18 cellular contexts compared by ENCODE assay signal in genomic region chr7:91039033-91039432, GRCh38.
DNase-seq lines count a peak whose midpoint lies in the region; ATAC-seq lines count a peak whose summit lies in the region.
"Had no signal": no experiment of that assay in that cellular context is flagged by ENCODE, and none has a peak within 500 bp of the region (broad histone marks: within the 10 kb centered on the region; RNA-seq: fewer than 3 reads in every experiment).

No MANE protein-coding gene starts in this region.

- no peaks in the 10 kb centered on the region for H3K27me3 Mint-ChIP-seq in natural killer cell treated with Interleukin-12 subunit alpha and Interleukin-12 subunit beta and Interleukin-15 and Interleukin-18, amount 100 ng/mL, for 72 hours

- ATAC-seq in GM18858 (IDR thresholded peaks at IDR 0.05; ENCODE audit: unreplicated experiment) = peak; percentile 77
- ATAC-seq in GM21367 (IDR thresholded peaks at IDR 0.05; ENCODE audit: unreplicated experiment) = peak; percentile 88
- ATAC-seq in HG02870 (IDR thresholded peaks at IDR 0.05; ENCODE audit: unreplicated experiment) = peak; percentile 55
- peak; percentile 58 for ATAC-seq in HG03571 (IDR thresholded peaks at IDR 0.05; ENCODE audit: unreplicated experiment)
- no peak for ATAC-seq in natural killer cell treated with Interleukin-12 subunit alpha and Interleukin-12 subunit beta and Interleukin-15 and Interleukin-18, amount 100 ng/mL, for 72 hours
- no peak for ATAC-seq in GM18907 (IDR thresholded peaks at IDR 0.05; ENCODE audit: unreplicated experiment)
- ATAC-seq: natural killer cell, PC-3 had no signal

- no peaks in the 10 kb centered on the region for H3K36me3 Mint-ChIP-seq in natural killer cell treated with Interleukin-12 subunit alpha and Interleukin-12 subunit beta and Interleukin-15 and Interleukin-18, amount 100 ng/mL, for 72 hours
- H3K36me3 Mint-ChIP-seq: natural killer cell had no signal

- no peaks in the 10 kb centered on the region for H3K4me1 Mint-ChIP-seq in natural killer cell treated with Interleukin-12 subunit alpha and Interleukin-12 subunit beta and Interleukin-15 and Interleukin-18, amount 100 ng/mL, for 72 hours (ENCODE audit: low read depth in 2 of 2)
- H3K4me1 Mint-ChIP-seq: natural killer cell had no signal

- DNase-seq in NCI-H1105 treated with DMSO at 0.1 percent for 48 hours (lab: John Stamatoyannopoulos, UW) = no peak
- no peak for DNase-seq in natural killer cell treated with Interleukin-12 subunit alpha and Interleukin-12 subunit beta and Interleukin-15 and Interleukin-18, amount 100 ng/mL, for 72 hours (ENCODE audit: low spot score)
- DNase-seq in activated CD4-positive, alpha-beta T cell treated with anti-CD3 and anti-CD28 coated beads, Interleukin-2, amount 50 U/mL, for 4 hours = no peak
- DNase-seq: activated naive CD4-positive, alpha-beta T cell treated with anti-CD3 and anti-CD28 coated beads, Interleukin-2, amount 50 U/mL, for 16 hours; brain microvascular endothelial cell; KG1; natural killer cell; NCI-H146; NCI-H524; PC-3; stimulated activated CD4-positive, alpha-beta T cell treated with anti-CD3 and anti-CD28 coated beads, Interleukin-2, amount 100 ng/mL, for 24 hours; stimulated activated CD8-positive, alpha-beta memory T cell treated with anti-CD3 and anti-CD28 coated beads, Interleukin-4, amount 100 ng/mL, for 48 hours; thyroid gland had no signal

- no peak overlapping the region for H3K27ac Mint-ChIP-seq in natural killer cell treated with Interleukin-12 subunit alpha and Interleukin-12 subunit beta and Interleukin-15 and Interleukin-18, amount 100 ng/mL, for 72 hours
- H3K27ac Mint-ChIP-seq: natural killer cell had no signal

- H3K4me3 Mint-ChIP-seq in natural killer cell treated with Interleukin-12 subunit alpha and Interleukin-12 subunit beta and Interleukin-15 and Interleukin-18, amount 100 ng/mL, for 72 hours = no peak overlapping the region
- H3K4me3 Mint-ChIP-seq: natural killer cell had no signal

- H3K9me3 Mint-ChIP-seq in natural killer cell treated with Interleukin-12 subunit alpha and Interleukin-12 subunit beta and Interleukin-15 and Interleukin-18, amount 100 ng/mL, for 72 hours = no peaks in the 10 kb centered on the region
- H3K9me3 Mint-ChIP-seq: natural killer cell had no signal

Comparison
In these comparisons a context has a peak if more than half of its experiments do, and no peak if none do; other contexts are left out.
1. ATAC-seq: peak in GM18858 (single experiment), GM21367 (single experiment), HG02870 (single experiment) and HG03571 (single experiment); none in natural killer cell treated with Interleukin-12 subunit alpha and Interleukin-12 subunit beta and Interleukin-15 and Interleukin-18, amount 100 ng/mL, for 72 hours (0 of 2) and GM18907 (single experiment).